In genomic region chr7:1700536-1701333, GRCh38 we compare ENCODE assay signal across 28 cellular contexts. TPM values are rescaled to one million over a fixed set of nuclear protein-coding genes. Genes with fewer than 3 reads are reported as not detected.
DNase-seq lines count a peak whose midpoint lies in the region; ATAC-seq, FAIRE-seq and TF ChIP-seq lines count a peak whose summit lies in the region.
"Had no signal": no experiment of that assay in that cellular context is flagged by ENCODE, and none has a peak within 500 bp of the region (broad histone marks: within the 10 kb centered on the region; RNA-seq: fewer than 3 reads in every experiment).

No MANE protein-coding gene starts in this region.

- peaks cover 0 to 5% (median 0%) of the 10 kb centered on the region in 7 donors for H3K27me3 ChIP-seq in heart right ventricle
- H3K27me3 ChIP-seq in mesenchymal stem cell (ENCODE audit: control insufficient read depth in 1 of 2, insufficient read depth in 1 of 2, low read length in 2 of 2), result peaks cover 39 to 41% of the 10 kb centered on the region in 2 experiments
- no peaks in the 10 kb centered on the region for H3K27me3 ChIP-seq in CD8-positive, alpha-beta memory T cell (ENCODE audit: insufficient read depth, low read length, poor library complexity, severe bottlenecking)
- H3K27me3 ChIP-seq: cardiac muscle cell had no signal

- H3K4me3 ChIP-seq in heart right ventricle (no peak overlapping the region), mesenchymal stem cell (ENCODE audit: insufficient read depth in 1 of 2, low read depth in 1 of 2, low read length in 2 of 2) (no peak overlapping the region)
- no peak overlapping the region for H3K4me3 ChIP-seq in CD8-positive, alpha-beta memory T cell (ENCODE audit: low read length)
- H3K4me3 ChIP-seq: cardiac muscle cell, K562, thoracic aorta had no signal

- H3K4me1 ChIP-seq in heart right ventricle (peaks cover 0 to 5% (median 0%) of the 10 kb centered on the region in 9 donors), mesenchymal stem cell (ENCODE audit: control insufficient read depth, insufficient read depth, low read depth, low read length) (no peaks in the 10 kb centered on the region)
- no peaks in the 10 kb centered on the region for H3K4me1 ChIP-seq in CD8-positive, alpha-beta memory T cell (ENCODE audit: insufficient read depth, low read length)

- no peak for TF ChIP-seq CTCF in heart right ventricle (IDR thresholded peaks at IDR 0.05)

- no peak overlapping the region for H2AK5ac ChIP-seq in mesenchymal stem cell (ENCODE audit: low read length, severe bottlenecking)

- H3K4me2 ChIP-seq in mesenchymal stem cell (ENCODE audit: low read length, poor library complexity, severe bottlenecking), result no peak overlapping the region

- H3K36me3 ChIP-seq in heart right ventricle, result no peaks in the 10 kb centered on the region
- no peaks in the 10 kb centered on the region for H3K36me3 ChIP-seq in mesenchymal stem cell (ENCODE audit: control insufficient read depth in 1 of 2, insufficient read depth in 2 of 2, low read depth in 1 of 2, low read length in 2 of 2)
- H3K36me3 ChIP-seq in CD8-positive, alpha-beta memory T cell (ENCODE audit: insufficient read depth, low read length), result no peaks in the 10 kb centered on the region
- H3K36me3 ChIP-seq: cardiac muscle cell, thoracic aorta had no signal

- H2AFZ ChIP-seq in mesenchymal stem cell (ENCODE audit: low read depth, low read length), result no peak overlapping the region

- H2BK15ac ChIP-seq in mesenchymal stem cell (ENCODE audit: low read depth, poor library complexity, severe bottlenecking), result no peak overlapping the region

- H3K9me3 ChIP-seq in heart right ventricle (peaks cover 0 to 26% (median 6%) of the 10 kb centered on the region in 11 donors), mesenchymal stem cell (ENCODE audit: control insufficient read depth, low read length) (peaks cover 16% of the 10 kb centered on the region)
- H3K9me3 ChIP-seq in CD8-positive, alpha-beta memory T cell (ENCODE audit: low read length), result no peaks in the 10 kb centered on the region

- H3K9me3 Mint-ChIP-seq in CD8-positive, alpha-beta memory T cell, result peaks cover 0 to 8% (median 0%) of the 10 kb centered on the region in 5 donors

- H3K4me1 Mint-ChIP-seq in CD8-positive, alpha-beta memory T cell, result no peaks in the 10 kb centered on the region
- H3K4me1 Mint-ChIP-seq: stimulated activated memory B cell treated with anti-CD40 and anti-IgM and Interleukin-4, amounts not matched to agents 10 μg/mL and 1 μg/mL and 100 μg/mL, for 72 hours had no signal

- peaks cover 1 to 41% of the 10 kb centered on the region in 2 donors for H3K27me3 Mint-ChIP-seq in CD8-positive, alpha-beta memory T cell
- H3K27me3 Mint-ChIP-seq: activated CD8-positive, alpha-beta T cell treated with anti-CD3 and anti-CD28 coated beads for 36 hours had no signal

- no peaks in the 10 kb centered on the region for H3K79me1 ChIP-seq in mesenchymal stem cell (replicated peaks; ENCODE audit: low read length, poor library complexity, severe bottlenecking)

- no peak overlapping the region for H3K9ac ChIP-seq in mesenchymal stem cell (ENCODE audit: low read length)

- POLR2A ChIA-PET in CD8-positive, alpha-beta memory T cell (lab: Charles Lee), result no interaction called here

- no peak overlapping the region for H3K14ac ChIP-seq in mesenchymal stem cell (ENCODE audit: low read length in 2 of 2)

- H3K36me3 Mint-ChIP-seq in CD8-positive, alpha-beta memory T cell, result no peaks in the 10 kb centered on the region

- no peak for ATAC-seq in left ventricle myocardium superior
- ATAC-seq in heart right ventricle, result no peak
- ATAC-seq: activated CD4-positive, CD25-positive, alpha-beta regulatory T cell treated with anti-CD3 and anti-CD28 coated beads, Interleukin-2, amount 50 U/mL, for 24 hours; activated CD8-positive, alpha-beta T cell treated with anti-CD3 and anti-CD28 coated beads for 36 hours; K562; stimulated activated memory B cell treated with anti-CD40 and anti-IgM and Interleukin-4, amounts not matched to agents 10 μg/mL and 1 μg/mL and 100 μg/mL, for 72 hours had no signal

- WGBS in heart right ventricle, 2 donors, result 84 to 93% methylated on average over 27 of the region's 27 CpGs
- 90% methylated on average over 27 of the region's 27 CpGs for WGBS in mesenchymal stem cell

- H3K4ac ChIP-seq in mesenchymal stem cell (ENCODE audit: low read depth in 1 of 2, low read length in 2 of 2), result no peak overlapping the region

- no peak overlapping the region for H3K4me3 Mint-ChIP-seq in CD8-positive, alpha-beta memory T cell
- H3K4me3 Mint-ChIP-seq: activated CD8-positive, alpha-beta T cell treated with anti-CD3 and anti-CD28 coated beads for 36 hours; activated naive CD4-positive, alpha-beta T cell treated with anti-CD3 and anti-CD28 coated beads for 36 hours; activated T-cell treated with anti-CD3 and anti-CD28 coated beads, Interleukin-2, amount 50 U/mL, for 24 hours; dendritic cell treated with granulocyte-macrophage colony-stimulating factor and Interleukin-4, amounts not matched to agents 40 ng/mL and 50 ng/mL, for 4 days; stimulated activated memory B cell treated with anti-CD40 and anti-IgM and Interleukin-4, amounts not matched to agents 10 μg/mL and 1 μg/mL and 100 μg/mL, for 72 hours had no signal

- H4K91ac ChIP-seq in mesenchymal stem cell (ENCODE audit: low read length), result peak overlapping the region; percentile 34

- no peak overlapping the region for H3K23ac ChIP-seq in mesenchymal stem cell (ENCODE audit: low read length in 2 of 2)

- H2BK5ac ChIP-seq in mesenchymal stem cell (ENCODE audit: low read depth, low read length, poor library complexity, severe bottlenecking), result no peak overlapping the region

- DNase-seq in left ventricle myocardium superior (peak; percentile 7), heart right ventricle (no peak), mesenchymal stem cell (no peak), urothelium cell line (ENCODE audit: low spot score) (no peak), retina (no peak), SKM-1 (lab: John Stamatoyannopoulos, UW; ENCODE audit: unreplicated experiment) (no peak)
- peak; percentile 28 for DNase-seq in activated CD8-positive, alpha-beta memory T cell treated with anti-CD3 and anti-CD28 coated beads, Interleukin-2, amount 50 U/mL, for 48 hours
- no peak for DNase-seq in CD8-positive, alpha-beta memory T cell
- DNase-seq: activated CD8-positive, alpha-beta T cell treated with anti-CD3 and anti-CD28 coated beads for 36 hours; activated naive CD4-positive, alpha-beta T cell treated with anti-CD3 and anti-CD28 coated beads for 36 hours; anterior cingulate cortex; kidney; NCI-H1417 treated with DMSO at 0.1 percent for 48 hours; NCI-H2081 treated with DMSO at 0.1 percent for 48 hours; NCI-H446; NCI-H82; nucleus accumbens; stimulated activated CD4-positive, alpha-beta T cell treated with anti-CD3 and anti-CD28 coated beads, Interleukin-2, amount 100 ng/mL, for 48 hours had no signal

- CTCF ChIA-PET in CD8-positive, alpha-beta memory T cell (lab: Charles Lee), result no interaction called here

- peak; percentile 99 for FAIRE-seq in urothelium cell line (lab: Jason Lieb, UNC)
- FAIRE-seq: endothelial cell of umbilical vein, GM19239, K562, kidney had no signal

- no peak overlapping the region for H2BK120ac ChIP-seq in mesenchymal stem cell (ENCODE audit: low read depth, low read length)

- H3K27ac Mint-ChIP-seq in CD8-positive, alpha-beta memory T cell, result peak overlapping the region in 1 of 8 donors; percentile 21
- H3K27ac Mint-ChIP-seq: activated CD8-positive, alpha-beta T cell treated with anti-CD3 and anti-CD28 coated beads for 36 hours; activated naive CD4-positive, alpha-beta T cell treated with anti-CD3 and anti-CD28 coated beads for 36 hours; activated T-cell treated with anti-CD3 and anti-CD28 coated beads, Interleukin-2, amount 50 U/mL, for 24 hours; dendritic cell treated with granulocyte-macrophage colony-stimulating factor and Interleukin-4, amounts not matched to agents 40 ng/mL and 50 ng/mL, for 4 days; stimulated activated memory B cell treated with anti-CD40 and anti-IgM and Interleukin-4, amounts not matched to agents 10 μg/mL and 1 μg/mL and 100 μg/mL, for 72 hours had no signal

- intact Hi-C loops in left ventricle myocardium superior (cut with micrococcal nuclease), result no loop called here
- intact Hi-C loops in heart right ventricle (cut with DNase I), result no loop called here

- H3K27ac ChIP-seq in heart right ventricle (no peak overlapping the region), mesenchymal stem cell (ENCODE audit: low read length, poor library complexity, severe bottlenecking) (no peak overlapping the region)
- no peak overlapping the region for H3K27ac ChIP-seq in CD8-positive, alpha-beta memory T cell (ENCODE audit: low read depth, low read length)
- H3K27ac ChIP-seq: cardiac muscle cell, thoracic aorta had no signal

- no peak overlapping the region for H2BK12ac ChIP-seq in mesenchymal stem cell (ENCODE audit: low read length in 2 of 2)

- no peak overlapping the region for H4K8ac ChIP-seq in mesenchymal stem cell (ENCODE audit: low read length)

- H3K18ac ChIP-seq in mesenchymal stem cell (ENCODE audit: low read depth in 1 of 2, low read length in 2 of 2), result no peak overlapping the region

RNA-seq across cellular contexts. Expression of gene ELFN1, which starts 30.7 kb away (rescaled TPM):
- 12.0 TPM for total RNA-seq in left ventricle myocardium superior
- total RNA-seq in heart right ventricle, result 1 to 10 TPM; 3.4 to 9.5 (median 6.4) TPM
- polyA plus RNA-seq in heart right ventricle, result 1 to 10 TPM; 3.0 to 5.7 TPM
- polyA plus RNA-seq in mesenchymal stem cell (2013, experiment 1 of 2), result 0.04 TPM
- 0.05 TPM for polyA plus RNA-seq in mesenchymal stem cell (2013, experiment 2 of 2)
- under 1 TPM; 0.15 to 0.22 TPM for total RNA-seq in CD8-positive, alpha-beta memory T cell
- 0.20 TPM for polyA plus RNA-seq in CD8-positive, alpha-beta memory T cell
- total RNA-seq: activated naive CD4-positive, alpha-beta T cell treated with anti-CD3 and anti-CD28 coated beads for 36 hours; MCF 10A had no signal

Comparison
In these comparisons a context has a peak if more than half of its experiments do, and no peak if none do; other contexts are left out.
1. DNase-seq: peak in left ventricle myocardium superior (single experiment) and activated CD8-positive, alpha-beta memory T cell treated with anti-CD3 and anti-CD28 coated beads, Interleukin-2, amount 50 U/mL, for 48 hours (single experiment); none in heart right ventricle (0 of 2), mesenchymal stem cell (single experiment), urothelium cell line (single experiment), retina (single experiment), CD8-positive, alpha-beta memory T cell (0 of 5) and SKM-1 (single experiment).